In the genomic region with DNA sequence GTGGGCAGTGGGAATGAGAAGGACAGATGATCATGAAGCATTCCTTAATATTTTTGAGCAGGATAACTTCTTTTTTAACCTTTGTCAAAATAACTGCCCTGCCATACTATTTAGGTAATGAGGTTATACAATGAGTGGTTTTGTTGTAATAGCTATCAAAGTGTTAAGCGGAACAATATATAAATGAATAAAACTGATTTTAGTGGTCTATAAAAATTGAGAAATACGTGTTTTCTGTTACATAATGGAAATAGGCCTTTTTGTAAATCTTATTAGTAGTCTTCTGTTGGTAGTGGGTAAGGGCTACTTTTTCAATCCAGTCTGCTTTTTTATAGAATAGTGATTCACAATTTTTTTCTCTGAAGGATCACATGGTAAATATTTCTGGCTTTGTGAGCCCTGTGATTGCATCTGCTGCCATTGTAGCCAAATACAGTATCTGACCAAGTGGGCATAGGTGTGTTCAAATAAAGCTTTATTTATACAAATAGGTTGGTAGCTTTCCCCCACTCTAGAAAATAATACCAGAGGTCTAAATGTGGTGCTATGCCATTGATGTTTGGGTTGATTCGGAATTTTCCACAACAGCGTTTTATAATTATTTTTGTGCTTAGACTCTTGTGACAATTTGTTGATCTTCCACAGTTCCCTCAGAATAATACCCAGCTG, we compare ENCODE assay signal across 2 cellular contexts.
TF ChIP-seq lines count a peak whose summit lies in the region.

No MANE protein-coding gene starts in this region.

TF ChIP-seq in A549, 52 proteins besides CTCF, POLR2A, EP300 and RAD21:
- TF ChIP-seq USF2 (IDR thresholded peaks at IDR 0.05) (no peak), HDAC2 (IDR thresholded peaks at IDR 0.05) (no peak), TFCP2L1 (CRISPR knock-in tag; IDR thresholded peaks at IDR 0.05) (no peak), SMC3 (IDR thresholded peaks at IDR 0.05) (no peak)
- TF ChIP-seq, protein P1, sequence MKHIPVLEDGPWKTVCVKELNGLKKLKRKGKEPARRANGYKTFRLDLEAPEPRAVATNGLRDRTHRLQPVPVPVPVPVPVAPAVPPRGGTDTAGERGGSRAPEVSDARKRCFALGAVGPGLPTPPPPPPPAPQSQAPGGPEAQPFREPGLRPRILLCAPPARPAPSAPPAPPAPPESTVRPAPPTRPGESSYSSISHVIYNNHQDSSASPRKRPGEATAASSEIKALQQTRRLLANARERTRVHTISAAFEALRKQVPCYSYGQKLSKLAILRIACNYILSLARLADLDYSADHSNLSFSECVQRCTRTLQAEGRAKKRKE (CRISPR knock-in tag; IDR thresholded peaks at IDR 0.05; ENCODE audit: low read depth): no peak

TF ChIP-seq in WTC11, 78 proteins besides CTCF, POLR2A, EP300 and RAD21 (continued from another document):
- TF ChIP-seq ZNF532 (CRISPR knock-in tag; IDR thresholded peaks at IDR 0.05; ENCODE audit: borderline replicate concordance): no peak
- no peak for TF ChIP-seq MXD4 (CRISPR knock-in tag; IDR thresholded peaks at IDR 0.05; ENCODE audit: borderline replicate concordance)
- TF ChIP-seq, protein P2, sequence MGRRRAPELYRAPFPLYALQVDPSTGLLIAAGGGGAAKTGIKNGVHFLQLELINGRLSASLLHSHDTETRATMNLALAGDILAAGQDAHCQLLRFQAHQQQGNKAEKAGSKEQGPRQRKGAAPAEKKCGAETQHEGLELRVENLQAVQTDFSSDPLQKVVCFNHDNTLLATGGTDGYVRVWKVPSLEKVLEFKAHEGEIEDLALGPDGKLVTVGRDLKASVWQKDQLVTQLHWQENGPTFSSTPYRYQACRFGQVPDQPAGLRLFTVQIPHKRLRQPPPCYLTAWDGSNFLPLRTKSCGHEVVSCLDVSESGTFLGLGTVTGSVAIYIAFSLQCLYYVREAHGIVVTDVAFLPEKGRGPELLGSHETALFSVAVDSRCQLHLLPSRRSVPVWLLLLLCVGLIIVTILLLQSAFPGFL (CRISPR knock-in tag; IDR thresholded peaks at IDR 0.05; ENCODE audit: borderline replicate concordance): no peak
- no peak for TF ChIP-seq RORB (CRISPR knock-in tag; IDR thresholded peaks at IDR 0.05)
- no peak for TF ChIP-seq ELF4 (CRISPR knock-in tag; IDR thresholded peaks at IDR 0.05; ENCODE audit: low read depth)
- no peak for TF ChIP-seq ZNF232 (CRISPR knock-in tag; IDR thresholded peaks at IDR 0.05)
